In the genomic region with DNA sequence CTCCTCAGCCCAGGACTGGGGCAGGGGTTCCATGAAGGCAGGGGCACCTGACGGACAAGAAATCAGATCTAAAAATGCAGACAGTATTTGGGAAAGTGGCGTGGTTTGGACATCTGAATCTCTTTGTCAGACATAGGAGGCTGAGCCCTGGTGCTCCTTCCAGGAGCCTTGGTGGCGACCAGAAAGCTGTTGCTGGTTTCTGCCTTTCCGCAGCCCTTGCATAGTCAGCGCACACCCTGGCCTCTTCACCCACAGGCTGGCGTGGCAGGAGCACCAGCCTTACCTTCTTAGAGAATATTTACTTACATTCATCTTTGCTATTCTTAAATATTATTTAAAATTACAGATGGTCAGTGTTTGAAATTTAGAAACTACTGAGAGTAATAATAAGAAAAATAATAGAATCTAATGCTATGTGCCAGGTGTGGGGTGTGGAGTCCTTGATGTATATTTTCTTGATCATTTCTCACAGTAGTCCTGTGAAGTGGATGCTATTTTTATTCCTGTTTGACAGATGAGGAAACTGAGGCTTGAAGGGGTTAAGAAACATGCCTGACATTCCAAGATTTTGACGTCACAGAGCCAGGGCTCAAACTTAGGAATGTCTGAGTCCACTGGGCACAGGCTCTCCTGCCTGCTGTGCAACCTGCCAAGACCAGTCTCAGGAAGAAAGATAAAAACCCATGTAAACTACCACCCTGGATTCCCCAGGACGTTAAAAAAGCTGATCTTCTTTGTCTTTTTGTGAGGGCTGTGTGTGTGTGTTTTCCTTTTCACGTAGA, we compare ENCODE assay signal across 13 cellular contexts. TPM values are rescaled to one million over a fixed set of nuclear protein-coding genes. Genes with fewer than 3 reads are reported as not detected.
A peak's percentile ranks its signal among the peaks of the same experiment; 100 is the strongest.
DNase-seq lines count a peak whose midpoint lies in the region; ATAC-seq and TF ChIP-seq lines count a peak whose summit lies in the region.
"Had no signal": no experiment of that assay in that cellular context is flagged by ENCODE, and none has a peak within 500 bp of the region (broad histone marks: within the 10 kb centered on the region; RNA-seq: fewer than 3 reads in every experiment).

No MANE protein-coding gene starts in this region.

- peaks cover 0 to 5% (median 0%) of the 10 kb centered on the region in 3 donors for H3K36me3 ChIP-seq in Peyer's patch
- H3K36me3 ChIP-seq in smooth muscle cell (ENCODE audit: low read depth) = no peaks in the 10 kb centered on the region

- peaks cover 20% of the 10 kb centered on the region for H3K79me2 ChIP-seq in smooth muscle cell (ENCODE audit: low read depth)

- TF ChIP-seq POLR2A in Peyer's patch (IDR thresholded peaks at IDR 0.05) = no peak

- no peak overlapping the region for H3K4me2 ChIP-seq in smooth muscle cell

- DNase-seq in AG08396 (ENCODE audit: low spot score) (peak; percentile 49), Peyer's patch (no peak), epithelial cell of proximal tubule (ENCODE audit: low read depth) (peak; percentile 43), mucosa of gallbladder (ENCODE audit: low spot score) (peak; percentile 44), smooth muscle cell (lab: John Stamatoyannopoulos, UW; ENCODE audit: unreplicated experiment) (no peak), NCI-H748 (lab: John Stamatoyannopoulos, UW; ENCODE audit: unreplicated experiment) (no peak), ecto neural progenitor cell (ENCODE audit: low spot score) (no peak)
- no peak for DNase-seq in activated naive CD4-positive, alpha-beta T cell treated with anti-CD3 and anti-CD28 coated beads, Interleukin-2, amount 50 U/mL, for 72 hours (ENCODE audit: low spot score in 2 of 2)
- DNase-seq: activated CD4-positive, alpha-beta memory T cell treated with anti-CD3 and anti-CD28 coated beads for 36 hours; activated naive CD4-positive, alpha-beta T cell treated with Interleukin-2 at 50 U/mL for 16 hours; DMS79; NCI-H1092 treated with DMSO at 0.1 percent for 48 hours; stimulated activated CD4-positive, alpha-beta T cell treated with anti-CD3 and anti-CD28 coated beads, Interleukin-2, amount 100 ng/mL, for 24 hours had no signal

- no peak overlapping the region for H2AFZ ChIP-seq in smooth muscle cell (ENCODE audit: low read depth)

- 69% methylated on average over 9 of the region's 9 CpGs for WGBS in smooth muscle cell (ENCODE audit: low lambda C conversion rate)

- no peak overlapping the region for H3K4me3 ChIP-seq in Peyer's patch
- no peak overlapping the region for H3K4me3 ChIP-seq in epithelial cell of proximal tubule (ENCODE audit: low read depth, low read length)
- H3K4me3 ChIP-seq in smooth muscle cell = no peak overlapping the region

- no peak overlapping the region for H3K9ac ChIP-seq in smooth muscle cell (ENCODE audit: low read depth)

- TF ChIP-seq CTCF in Peyer's patch (IDR thresholded peaks at IDR 0.05) (no peak), epithelial cell of proximal tubule (conservative IDR thresholded peaks at IDR 0.05; ENCODE audit: low read depth, low read length) (no peak), smooth muscle cell (IDR thresholded peaks at IDR 0.05; ENCODE audit: borderline replicate concordance, insufficient read depth, poor library complexity, severe bottlenecking) (no peak)

- H3K27me3 ChIP-seq in Peyer's patch (no peaks in the 10 kb centered on the region), smooth muscle cell (ENCODE audit: low read depth) (no peaks in the 10 kb centered on the region)

- no peak overlapping the region for H3K27ac Mint-ChIP-seq in activated naive CD4-positive, alpha-beta T cell treated with anti-CD3 and anti-CD28 coated beads, Interleukin-2, amount 50 U/mL, for 72 hours
- H3K27ac Mint-ChIP-seq: activated CD4-positive, alpha-beta memory T cell treated with anti-CD3 and anti-CD28 coated beads for 36 hours had no signal

- H3K9me3 ChIP-seq in Peyer's patch = no peaks in the 10 kb centered on the region
- H3K9me3 ChIP-seq in smooth muscle cell (replicated peaks; ENCODE audit: low read depth) = no peaks in the 10 kb centered on the region

- H3K9me3 Mint-ChIP-seq in activated naive CD4-positive, alpha-beta T cell treated with anti-CD3 and anti-CD28 coated beads, Interleukin-2, amount 50 U/mL, for 72 hours = peaks cover 0 to 3% of the 10 kb centered on the region in 2 donors
- H3K9me3 Mint-ChIP-seq: activated CD4-positive, alpha-beta memory T cell treated with anti-CD3 and anti-CD28 coated beads for 36 hours had no signal

- no peaks in the 10 kb centered on the region for H3F3A ChIP-seq in smooth muscle cell (ENCODE audit: low read depth)

- peaks cover 0 to 19% (median 3%) of the 10 kb centered on the region in 4 donors for H3K4me1 ChIP-seq in Peyer's patch
- H3K4me1 ChIP-seq in smooth muscle cell (ENCODE audit: low read depth) = peaks cover 5% of the 10 kb centered on the region

- H4K20me1 ChIP-seq in smooth muscle cell (ENCODE audit: low read depth) = peaks cover 66% of the 10 kb centered on the region

- peaks cover 5 to 31% of the 10 kb centered on the region in 2 donors for H3K36me3 Mint-ChIP-seq in activated naive CD4-positive, alpha-beta T cell treated with anti-CD3 and anti-CD28 coated beads, Interleukin-2, amount 50 U/mL, for 72 hours

- H3K27ac ChIP-seq in Peyer's patch = peak overlapping the region in 3 of 4 donors; percentile 54 to 77 (median 55)
- no peak overlapping the region for H3K27ac ChIP-seq in smooth muscle cell (ENCODE audit: low read depth)

- ATAC-seq in activated naive CD4-positive, alpha-beta T cell treated with anti-CD3 and anti-CD28 coated beads, Interleukin-2, amount 50 U/mL, for 72 hours = no peak

RNA-seq across cellular contexts. Expression of a gene that starts 51.6 kb away (rescaled TPM):
- total RNA-seq in Peyer's patch (10 to 100 TPM; 42.6 to 70.4 (median 55.1) TPM), epithelial cell of proximal tubule (16.6 and 22.7 TPM in 2 replicates), mucosa of gallbladder (33.0 TPM), smooth muscle cell (7.2 and 12.5 TPM in 2 replicates)
- polyA plus RNA-seq in smooth muscle cell = 14.4 and 19.2 TPM in 2 replicates
- 10 to 100 TPM; 17.8 to 50.8 TPM for total RNA-seq in activated naive CD4-positive, alpha-beta T cell treated with anti-CD3 and anti-CD28 coated beads, Interleukin-2, amount 50 U/mL, for 72 hours

Comparison
In these comparisons a context has a peak if more than half of its experiments do, and no peak if none do; other contexts are left out.
1. DNase-seq: peak in AG08396 (single experiment), epithelial cell of proximal tubule (single experiment) and mucosa of gallbladder (single experiment); none in Peyer's patch (0 of 3), smooth muscle cell (single experiment), NCI-H748 (single experiment), ecto neural progenitor cell (single experiment) and activated naive CD4-positive, alpha-beta T cell treated with anti-CD3 and anti-CD28 coated beads, Interleukin-2, amount 50 U/mL, for 72 hours (0 of 2).